Comparison of ENCODE assay signal across 7 cellular contexts in the genomic region with DNA sequence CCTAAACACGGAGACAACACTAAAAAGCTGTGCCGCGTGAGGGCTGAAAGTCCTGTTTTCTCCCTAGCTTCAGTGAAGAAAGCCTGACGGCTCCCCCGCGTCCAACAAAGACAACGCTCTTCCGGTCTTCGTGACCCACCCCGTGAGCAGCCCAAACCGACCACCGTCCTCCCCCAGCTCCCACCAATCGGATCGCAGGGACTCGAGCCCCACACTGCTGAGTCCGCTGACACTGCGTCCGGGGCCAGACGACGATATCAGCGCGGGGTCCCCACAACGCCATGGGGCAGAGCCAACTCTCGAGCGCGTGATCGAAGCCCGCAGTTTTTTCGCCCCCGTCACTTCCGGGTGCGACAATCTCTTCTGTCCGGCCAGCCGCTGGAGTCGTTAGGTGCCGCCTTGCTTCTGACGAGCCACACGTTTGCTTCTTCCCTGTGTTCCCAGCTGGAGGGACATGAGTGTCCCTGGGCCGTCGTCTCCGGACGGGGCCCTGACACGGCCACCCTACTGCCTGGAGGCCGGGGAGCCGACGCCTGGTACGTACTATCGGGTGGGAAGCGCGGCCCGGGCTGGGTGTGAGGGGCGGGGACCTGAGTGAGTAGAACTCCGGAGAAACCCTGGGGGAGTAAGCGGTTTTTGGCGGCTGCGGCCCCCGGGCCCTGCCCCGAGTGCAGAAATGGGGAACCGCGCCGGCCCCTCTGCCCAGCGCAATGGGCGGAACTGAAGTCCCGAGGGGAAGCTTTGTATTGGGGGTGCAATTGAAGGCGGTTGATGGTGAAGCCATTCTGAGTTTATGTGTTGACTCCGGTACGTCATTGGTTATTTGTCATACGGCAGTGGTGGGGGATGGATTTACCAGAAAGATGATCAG. TPM values are rescaled to one million over a fixed set of nuclear protein-coding genes. Genes with fewer than 3 reads are reported as not detected.
DNase-seq lines count a peak whose midpoint lies in the region; ATAC-seq and TF ChIP-seq lines count a peak whose summit lies in the region.

A gene with protein sequence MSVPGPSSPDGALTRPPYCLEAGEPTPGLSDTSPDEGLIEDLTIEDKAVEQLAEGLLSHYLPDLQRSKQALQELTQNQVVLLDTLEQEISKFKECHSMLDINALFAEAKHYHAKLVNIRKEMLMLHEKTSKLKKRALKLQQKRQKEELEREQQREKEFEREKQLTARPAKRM (plus strand): TSS at position 390 of the 871 bp plus-strand sequence. CDS start 65 bp downstream, at position 455.

- DNase-seq in NCI-H1694 treated with DMSO at 0.1 percent for 48 hours (lab: John Stamatoyannopoulos, UW) (peak; percentile 77), T-helper 22 cell (ENCODE audit: low read depth) (peak; percentile 83), astrocyte of the cerebellum (ENCODE audit: low read depth) (peak; percentile 82), hepatocyte (ENCODE audit: low spot score) (peak; percentile 95), renal cortical epithelial cell (ENCODE audit: low read depth) (peak; percentile 66)

- H3K9me3 ChIP-seq in hepatocyte (ENCODE audit: low read depth), result no peaks in the 10 kb centered on the region

- peak within 1 kb of the TSS; percentile 92 for H2AFZ ChIP-seq in hepatocyte

- peaks cover 2% of the 10 kb centered on the region for H3K36me3 ChIP-seq in hepatocyte (replicated peaks; ENCODE audit: insufficient read depth, low read depth)

- peak within 1 kb of the TSS; percentile 98 for H3K27ac ChIP-seq in hepatocyte

- WGBS in hepatocyte (ENCODE audit: low lambda C conversion rate, missing lambda C conversion rate), result under 1% methylated on average over 67 of the region's 68 CpGs

- no peaks in the 10 kb centered on the region for H3K27me3 ChIP-seq in hepatocyte

- no peaks in the 10 kb centered on the region for H4K20me1 ChIP-seq in hepatocyte (ENCODE audit: insufficient read depth, poor library complexity, severe bottlenecking)

- in situ Hi-C loops in astrocyte of the cerebellum (cut with HindIII; ENCODE audit: low sequenced_read_pairs), result loop anchor here (5.0 kb wide), 1 partner anchor 60 kb away; no protein-coding TSS in a partner anchor

- no peak for TF ChIP-seq CTCF in astrocyte of the cerebellum (IDR thresholded peaks at IDR 0.05; ENCODE audit: low read depth, low read length, missing control alignments)
- no peak for TF ChIP-seq CTCF in hepatocyte (IDR thresholded peaks at IDR 0.05; ENCODE audit: poor library complexity)

- H3K79me2 ChIP-seq in hepatocyte, result peaks cover 54% of the 10 kb centered on the region

- H3K4me1 ChIP-seq in hepatocyte (ENCODE audit: insufficient read depth), result peaks cover 23% of the 10 kb centered on the region

- ATAC-seq in GM18499 (IDR thresholded peaks at IDR 0.05; ENCODE audit: insufficient read depth, unreplicated experiment) (peak; percentile 60), HG02885 (IDR thresholded peaks at IDR 0.05; ENCODE audit: poor library complexity, unreplicated experiment) (peak; percentile 80)

- peak within 1 kb of the TSS; percentile 94 for H3K4me3 ChIP-seq in astrocyte of the cerebellum (ENCODE audit: low read depth, low read length)
- peak within 1 kb of the TSS; percentile 84 for H3K4me3 ChIP-seq in hepatocyte

- H3K4me2 ChIP-seq in hepatocyte, result peak within 1 kb of the TSS; percentile 88

- no peaks in the 10 kb centered on the region for H3K9me2 ChIP-seq in hepatocyte (replicated peaks; ENCODE audit: insufficient read depth)

RNA-seq across cellular contexts. Expression of the gene that starts here (rescaled TPM):
- total RNA-seq in hepatocyte (49.3 and 62.3 TPM in 2 replicates), renal cortical epithelial cell (51.5 and 88.2 TPM in 2 replicates)
- 24.7 and 26.5 TPM in 2 replicates for polyA plus RNA-seq in hepatocyte

Comparison
In these comparisons a context has a peak if more than half of its experiments do, and no peak if none do; other contexts are left out.
1. Peak in every context shown above with its lines: DNase-seq, ATAC-seq, H3K4me3 ChIP-seq and H3K27ac ChIP-seq.